In genomic region chr21:45736705-45737484, GRCh38 we compare ENCODE assay signal across 19 cellular contexts.
"Had no signal": no experiment of that assay in that cellular context is flagged by ENCODE, and none has a peak within 500 bp of the region (broad histone marks: within the 10 kb centered on the region; RNA-seq: fewer than 3 reads in every experiment).

No MANE protein-coding gene starts in this region.

- H3K9me3 Mint-ChIP-seq: activated naive CD4-positive, alpha-beta T cell treated with anti-CD3 and anti-CD28 coated beads for 36 hours; activated naive CD8-positive, alpha-beta T cell treated with anti-CD3 and anti-CD28 coated beads, Interleukin-2, amount 50 U/mL, for 24 hours; activated T-helper 2 cell treated with anti-CD3 and anti-CD28 coated beads, Interferon-gamma antibody, Interleukin-2, Interleukin-4, amounts not matched to agents 10 μg/mL and 5 μg/mL and 100 μg/mL, durations not matched to agents 14 hours and 24 hours and 36 hours; stimulated activated effector memory CD8-positive, alpha-beta T cell treated with anti-CD3 and anti-CD28 coated beads, Interleukin-12 subunit alpha, Interleukin-12 subunit beta, amount 100 ng/mL, for 72 hours had no signal

- H3K9me3 ChIP-seq: ascending aorta, breast epithelium, gastrocnemius medialis, neutrophil, transverse colon had no signal

- H3K27me3 Mint-ChIP-seq: activated naive CD8-positive, alpha-beta T cell treated with anti-CD3 and anti-CD28 coated beads, Interleukin-2, amount 50 U/mL, for 24 hours had no signal

- H3K27ac Mint-ChIP-seq: activated CD8-positive, alpha-beta memory T cell treated with anti-CD3 and anti-CD28 coated beads, Interleukin-2, amount 10 ng/mL, durations not matched to agents 7 days and 5 days; activated naive CD4-positive, alpha-beta T cell treated with anti-CD3 and anti-CD28 coated beads for 36 hours; activated naive CD8-positive, alpha-beta T cell treated with anti-CD3 and anti-CD28 coated beads, Interleukin-2, amount 50 U/mL, for 24 hours; activated T-helper 2 cell treated with anti-CD3 and anti-CD28 coated beads, Interferon-gamma antibody, Interleukin-2, Interleukin-4, amounts not matched to agents 10 μg/mL and 5 μg/mL and 100 μg/mL, durations not matched to agents 14 hours and 24 hours and 36 hours; stimulated activated effector memory CD8-positive, alpha-beta T cell treated with anti-CD3 and anti-CD28 coated beads, Interleukin-12 subunit alpha, Interleukin-12 subunit beta, amount 100 ng/mL, for 72 hours had no signal

- DNase-seq: activated CD4-positive, alpha-beta T cell treated with anti-CD3 and anti-CD28 coated beads, Interleukin-2, amount 50 U/mL, for 4 hours; activated CD8-positive, alpha-beta memory T cell treated with anti-CD3 and anti-CD28 coated beads, Interleukin-2, amount 10 ng/mL, durations not matched to agents 7 days and 5 days; activated naive CD4-positive, alpha-beta T cell treated with anti-CD3 and anti-CD28 coated beads for 36 hours; activated naive CD8-positive, alpha-beta T cell treated with anti-CD3 and anti-CD28 coated beads, Interleukin-2, amount 50 U/mL, for 24 hours; activated T-cell treated with anti-CD3 and anti-CD28 coated beads, Interleukin-2, amount 50 U/mL, for 1 hour; cerebellar nuclear complex; effector memory CD4-positive, alpha-beta T cell; gastrocnemius medialis; heart right ventricle; left colon; mammary epithelial cell; naive thymus-derived CD8-positive, alpha-beta T cell; transverse colon had no signal

- H3K4me1 Mint-ChIP-seq: activated CD8-positive, alpha-beta memory T cell treated with anti-CD3 and anti-CD28 coated beads, Interleukin-2, amount 10 ng/mL, durations not matched to agents 7 days and 5 days; stimulated activated effector memory CD8-positive, alpha-beta T cell treated with anti-CD3 and anti-CD28 coated beads, Interleukin-12 subunit alpha, Interleukin-12 subunit beta, amount 100 ng/mL, for 72 hours had no signal

- H3K36me3 Mint-ChIP-seq: activated CD8-positive, alpha-beta memory T cell treated with anti-CD3 and anti-CD28 coated beads, Interleukin-2, amount 10 ng/mL, durations not matched to agents 7 days and 5 days; stimulated activated effector memory CD8-positive, alpha-beta T cell treated with anti-CD3 and anti-CD28 coated beads, Interleukin-12 subunit alpha, Interleukin-12 subunit beta, amount 100 ng/mL, for 72 hours had no signal

- H3K27me3 ChIP-seq: ascending aorta, gastrocnemius medialis, heart right ventricle, neutrophil, transverse colon had no signal

- ATAC-seq: activated CD4-positive, CD25-positive, alpha-beta regulatory T cell treated with anti-CD3 and anti-CD28 coated beads, Interleukin-2, amount 50 U/mL, for 24 hours; activated CD8-positive, alpha-beta memory T cell treated with anti-CD3 and anti-CD28 coated beads, Interleukin-2, amount 10 ng/mL, durations not matched to agents 7 days and 5 days; activated naive CD8-positive, alpha-beta T cell treated with anti-CD3 and anti-CD28 coated beads, Interleukin-2, amount 50 U/mL, for 24 hours; gastrocnemius medialis; heart right ventricle; left colon; naive thymus-derived CD8-positive, alpha-beta T cell; stimulated activated effector memory CD8-positive, alpha-beta T cell treated with anti-CD3 and anti-CD28 coated beads, Interleukin-12 subunit alpha, Interleukin-12 subunit beta, amount 100 ng/mL, for 72 hours had no signal

- H3K4me3 Mint-ChIP-seq: activated CD8-positive, alpha-beta memory T cell treated with anti-CD3 and anti-CD28 coated beads, Interleukin-2, amount 10 ng/mL, durations not matched to agents 7 days and 5 days; activated naive CD4-positive, alpha-beta T cell treated with anti-CD3 and anti-CD28 coated beads for 36 hours; activated naive CD8-positive, alpha-beta T cell treated with anti-CD3 and anti-CD28 coated beads, Interleukin-2, amount 50 U/mL, for 24 hours; stimulated activated effector memory CD8-positive, alpha-beta T cell treated with anti-CD3 and anti-CD28 coated beads, Interleukin-12 subunit alpha, Interleukin-12 subunit beta, amount 100 ng/mL, for 72 hours had no signal

- H3K27ac ChIP-seq: ascending aorta, breast epithelium, gastrocnemius medialis, heart right ventricle, neutrophil, transverse colon had no signal

- H3K4me1 ChIP-seq: ascending aorta, breast epithelium, gastrocnemius medialis, transverse colon had no signal

- H3K36me3 ChIP-seq: ascending aorta, breast epithelium, gastrocnemius medialis, heart right ventricle, transverse colon had no signal

- H3K4me3 ChIP-seq: ascending aorta, breast epithelium, gastrocnemius medialis, heart right ventricle, transverse colon had no signal
